1 cellular context compared by ENCODE assay signal in the genomic region with DNA sequence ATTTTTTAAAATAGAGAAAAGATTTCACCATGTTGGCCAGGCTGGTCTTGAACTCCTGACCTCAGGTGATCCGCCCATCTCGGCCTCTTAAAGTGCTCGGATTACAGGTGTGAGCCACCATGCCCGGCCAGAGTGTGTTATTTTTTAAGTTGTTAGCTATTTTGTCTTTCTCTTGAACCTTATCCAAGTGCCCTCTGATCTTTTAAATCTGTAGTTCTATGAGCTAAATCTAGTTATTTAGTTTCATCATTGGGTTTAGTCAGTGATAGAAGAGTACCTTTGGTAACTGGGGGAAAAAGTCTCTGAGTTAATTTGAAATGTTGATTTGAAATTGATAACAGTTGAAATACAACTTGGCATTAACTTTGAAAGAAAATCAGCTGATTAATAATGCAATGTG.
TF ChIP-seq lines count a peak whose summit lies in the region.

No MANE protein-coding gene starts in this region.

TF ChIP-seq in HepG2, 621 proteins besides CTCF, POLR2A, EP300 and RAD21:
- TF ChIP-seq, protein P1, sequence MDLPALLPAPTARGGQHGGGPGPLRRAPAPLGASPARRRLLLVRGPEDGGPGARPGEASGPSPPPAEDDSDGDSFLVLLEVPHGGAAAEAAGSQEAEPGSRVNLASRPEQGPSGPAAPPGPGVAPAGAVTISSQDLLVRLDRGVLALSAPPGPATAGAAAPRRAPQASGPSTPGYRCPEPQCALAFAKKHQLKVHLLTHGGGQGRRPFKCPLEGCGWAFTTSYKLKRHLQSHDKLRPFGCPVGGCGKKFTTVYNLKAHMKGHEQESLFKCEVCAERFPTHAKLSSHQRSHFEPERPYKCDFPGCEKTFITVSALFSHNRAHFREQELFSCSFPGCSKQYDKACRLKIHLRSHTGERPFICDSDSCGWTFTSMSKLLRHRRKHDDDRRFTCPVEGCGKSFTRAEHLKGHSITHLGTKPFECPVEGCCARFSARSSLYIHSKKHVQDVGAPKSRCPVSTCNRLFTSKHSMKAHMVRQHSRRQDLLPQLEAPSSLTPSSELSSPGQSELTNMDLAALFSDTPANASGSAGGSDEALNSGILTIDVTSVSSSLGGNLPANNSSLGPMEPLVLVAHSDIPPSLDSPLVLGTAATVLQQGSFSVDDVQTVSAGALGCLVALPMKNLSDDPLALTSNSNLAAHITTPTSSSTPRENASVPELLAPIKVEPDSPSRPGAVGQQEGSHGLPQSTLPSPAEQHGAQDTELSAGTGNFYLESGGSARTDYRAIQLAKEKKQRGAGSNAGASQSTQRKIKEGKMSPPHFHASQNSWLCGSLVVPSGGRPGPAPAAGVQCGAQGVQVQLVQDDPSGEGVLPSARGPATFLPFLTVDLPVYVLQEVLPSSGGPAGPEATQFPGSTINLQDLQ (CRISPR knock-in tag; IDR thresholded peaks at IDR 0.05) = no peak
- TF ChIP-seq ZBTB20 (CRISPR knock-in tag; IDR thresholded peaks at IDR 0.05; ENCODE audit: borderline replicate concordance, low read depth) (no peak), FOXC1 (CRISPR knock-in tag; IDR thresholded peaks at IDR 0.05; ENCODE audit: borderline replicate concordance) (no peak), JUNB (CRISPR knock-in tag; IDR thresholded peaks at IDR 0.05; ENCODE audit: borderline replicate concordance) (no peak), MXD4 (CRISPR knock-in tag; IDR thresholded peaks at IDR 0.05) (no peak), ZNF567 (CRISPR knock-in tag; IDR thresholded peaks at IDR 0.05; ENCODE audit: borderline replicate concordance) (no peak), ZNF33A (CRISPR knock-in tag; IDR thresholded peaks at IDR 0.05; ENCODE audit: borderline replicate concordance) (no peak), ZSCAN31 (CRISPR knock-in tag; IDR thresholded peaks at IDR 0.05; ENCODE audit: low read depth) (no peak)
- TF ChIP-seq, protein P2, sequence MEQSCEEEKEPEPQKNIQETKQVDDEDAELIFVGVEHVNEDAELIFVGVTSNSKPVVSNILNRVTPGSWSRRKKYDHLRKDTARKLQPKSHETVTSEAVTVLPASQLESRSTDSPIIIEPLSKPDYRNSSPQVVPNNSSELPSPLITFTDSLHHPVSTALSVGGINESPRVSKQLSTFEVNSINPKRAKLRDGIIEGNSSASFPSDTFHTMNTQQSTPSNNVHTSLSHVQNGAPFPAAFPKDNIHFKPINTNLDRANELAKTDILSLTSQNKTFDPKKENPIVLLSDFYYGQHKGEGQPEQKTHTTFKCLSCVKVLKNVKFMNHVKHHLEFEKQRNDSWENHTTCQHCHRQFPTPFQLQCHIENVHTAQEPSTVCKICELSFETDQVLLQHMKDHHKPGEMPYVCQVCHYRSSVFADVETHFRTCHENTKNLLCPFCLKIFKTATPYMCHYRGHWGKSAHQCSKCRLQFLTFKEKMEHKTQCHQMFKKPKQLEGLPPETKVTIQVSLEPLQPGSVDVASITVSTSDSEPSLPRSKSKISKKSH (CRISPR knock-in tag; IDR thresholded peaks at IDR 0.05; ENCODE audit: borderline replicate concordance) = no peak
- TF ChIP-seq, protein P3, sequence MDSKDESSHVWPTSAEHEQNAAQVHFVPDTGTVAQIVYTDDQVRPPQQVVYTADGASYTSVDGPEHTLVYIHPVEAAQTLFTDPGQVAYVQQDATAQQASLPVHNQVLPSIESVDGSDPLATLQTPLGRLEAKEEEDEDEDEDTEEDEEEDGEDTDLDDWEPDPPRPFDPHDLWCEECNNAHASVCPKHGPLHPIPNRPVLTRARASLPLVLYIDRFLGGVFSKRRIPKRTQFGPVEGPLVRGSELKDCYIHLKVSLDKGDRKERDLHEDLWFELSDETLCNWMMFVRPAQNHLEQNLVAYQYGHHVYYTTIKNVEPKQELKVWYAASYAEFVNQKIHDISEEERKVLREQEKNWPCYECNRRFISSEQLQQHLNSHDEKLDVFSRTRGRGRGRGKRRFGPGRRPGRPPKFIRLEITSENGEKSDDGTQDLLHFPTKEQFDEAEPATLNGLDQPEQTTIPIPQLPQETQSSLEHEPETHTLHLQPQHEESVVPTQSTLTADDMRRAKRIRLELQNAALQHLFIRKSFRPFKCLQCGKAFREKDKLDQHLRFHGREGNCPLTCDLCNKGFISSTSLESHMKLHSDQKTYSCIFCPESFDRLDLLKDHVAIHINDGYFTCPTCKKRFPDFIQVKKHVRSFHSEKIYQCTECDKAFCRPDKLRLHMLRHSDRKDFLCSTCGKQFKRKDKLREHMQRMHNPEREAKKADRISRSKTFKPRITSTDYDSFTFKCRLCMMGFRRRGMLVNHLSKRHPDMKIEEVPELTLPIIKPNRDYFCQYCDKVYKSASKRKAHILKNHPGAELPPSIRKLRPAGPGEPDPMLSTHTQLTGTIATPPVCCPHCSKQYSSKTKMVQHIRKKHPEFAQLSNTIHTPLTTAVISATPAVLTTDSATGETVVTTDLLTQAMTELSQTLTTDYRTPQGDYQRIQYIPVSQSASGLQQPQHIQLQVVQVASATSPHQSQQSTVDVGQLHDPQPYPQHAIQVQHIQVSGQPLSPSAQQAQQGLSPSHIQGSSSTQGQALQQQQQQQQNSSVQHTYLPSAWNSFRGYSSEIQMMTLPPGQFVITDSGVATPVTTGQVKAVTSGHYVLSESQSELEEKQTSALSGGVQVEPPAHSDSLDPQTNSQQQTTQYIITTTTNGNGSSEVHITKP (CRISPR knock-in tag; IDR thresholded peaks at IDR 0.05; ENCODE audit: low read depth) = no peak
